8 cellular contexts compared by ENCODE assay signal in genomic region chr5:141968914-141969608, GRCh38. TPM values are rescaled to one million over a fixed set of nuclear protein-coding genes. Genes with fewer than 3 reads are reported as not detected.
A peak's percentile ranks its signal among the peaks of the same experiment; 100 is the strongest.
DNase-seq lines count a peak whose midpoint lies in the region; ATAC-seq, FAIRE-seq and TF ChIP-seq lines count a peak whose summit lies in the region.

A gene with protein sequence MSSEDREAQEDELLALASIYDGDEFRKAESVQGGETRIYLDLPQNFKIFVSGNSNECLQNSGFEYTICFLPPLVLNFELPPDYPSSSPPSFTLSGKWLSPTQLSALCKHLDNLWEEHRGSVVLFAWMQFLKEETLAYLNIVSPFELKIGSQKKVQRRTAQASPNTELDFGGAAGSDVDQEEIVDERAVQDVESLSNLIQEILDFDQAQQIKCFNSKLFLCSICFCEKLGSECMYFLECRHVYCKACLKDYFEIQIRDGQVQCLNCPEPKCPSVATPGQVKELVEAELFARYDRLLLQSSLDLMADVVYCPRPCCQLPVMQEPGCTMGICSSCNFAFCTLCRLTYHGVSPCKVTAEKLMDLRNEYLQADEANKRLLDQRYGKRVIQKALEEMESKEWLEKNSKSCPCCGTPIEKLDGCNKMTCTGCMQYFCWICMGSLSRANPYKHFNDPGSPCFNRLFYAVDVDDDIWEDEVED (plus strand): TSS chr5:141969105. CDS start chr5:141973589, 4,484 bp downstream.

- no peak within 1 kb of the TSS for H3K14ac ChIP-seq in H1 (ENCODE audit: insufficient read length)

- DNase-seq in COR-L47 (lab: John Stamatoyannopoulos, UW) (peak; percentile 92), HPDE6-E6E7 (ENCODE audit: extremely low spot score) (peak; percentile 97), NOMO-1 (lab: John Stamatoyannopoulos, UW; ENCODE audit: unreplicated experiment in 2 of 2) (peak; percentile 97 to 98), H1 (ENCODE audit: low read depth in 1 of 2, low spot score in 2 of 2) (peak; percentile 89 to 97)
- DNase-seq in activated CD8-positive, alpha-beta memory T cell treated with anti-CD3 and anti-CD28 coated beads for 4 hours (ENCODE audit: low read depth in 2 of 2), result peak; percentile 81 to 84
- peak; percentile 79 to 90 for DNase-seq in stimulated activated CD8-positive, alpha-beta memory T cell treated with anti-CD3 and anti-CD28 coated beads, Interleukin-15, amount 100 ng/mL, for 4 hours (ENCODE audit: low read depth in 2 of 2)

- H3K9ac ChIP-seq in H1 (replicated peaks in 1 of 4; ENCODE audit: extremely low read depth in 1 of 4, low read depth in 3 of 4, low read length in 3 of 4), result peak within 1 kb of the TSS; percentile 63 to 79 (median 69)

- H3K27ac ChIP-seq in H1 (ENCODE audit: low read depth, low read length) (peak within 1 kb of the TSS; percentile 74), mesodermal cell (ENCODE audit: low read depth, low read length, severe bottlenecking) (peak within 1 kb of the TSS; percentile 82)

- peak within 1 kb of the TSS; percentile 31 for H4K91ac ChIP-seq in H1 (replicated peaks; ENCODE audit: insufficient read length, low read length)

- peak in 1 of 2 experiments; percentile 52; a peak in 1 of 3 replicates for TF ChIP-seq POLR2A in H1 (IDR thresholded peaks at IDR 0.05; ENCODE audit: control extremely low read depth in 1 of 2, low read depth in 2 of 2, low read length in 2 of 2)

- H3K4ac ChIP-seq in H1 (replicated peaks; ENCODE audit: insufficient read length, low read depth, low read length), result peak within 1 kb of the TSS; percentile 28

- H2BK5ac ChIP-seq in H1 (ENCODE audit: low read depth, low read length), result peak within 1 kb of the TSS; percentile 86; the same call in 1 of the 2 replicates

- peak; percentile 87 to 90 (median 88) for TF ChIP-seq CTCF in H1 (IDR thresholded peaks at IDR 0.05; ENCODE audit: control extremely low read depth in 1 of 3, insufficient read depth in 1 of 3, low read depth in 1 of 3, low read length in 3 of 3)

- H3K36me3 ChIP-seq in H1 (ENCODE audit: control insufficient read depth in 2 of 4, insufficient read depth in 4 of 4, low read length in 3 of 4) (peaks cover 0 to 4% (median under 1%) of the 10 kb centered on the region in 4 experiments; a peak in 2 of 8 replicates), mesodermal cell (ENCODE audit: control insufficient read depth, insufficient read depth, low read length) (peaks cover 28% of the 10 kb centered on the region)

- no peak within 1 kb of the TSS for H2AK5ac ChIP-seq in H1 (ENCODE audit: low read depth, low read length)

- no peak within 1 kb of the TSS for H2BK120ac ChIP-seq in H1 (replicated peaks; ENCODE audit: low read depth, low read length)

- TF ChIP-seq EP300 in H1 (IDR thresholded peaks at IDR 0.05; ENCODE audit: borderline replicate concordance in 1 of 2, low read depth in 2 of 2, low read length in 2 of 2), result no peak; a peak in 1 of 3 replicates

- TF ChIP-seq RAD21 in H1 (IDR thresholded peaks at IDR 0.05 in 1 of 2, conservative IDR thresholded peaks at IDR 0.05 in 1 of 2; ENCODE audit: low read depth in 2 of 2, low read length in 2 of 2), result peak; percentile 19 to 42; a peak in 3 of 4 replicates

- peak within 1 kb of the TSS; percentile 93 for H3K18ac ChIP-seq in H1 (ENCODE audit: extremely low read depth, low read length)

- no peak within 1 kb of the TSS for H3K23ac ChIP-seq in H1 (ENCODE audit: insufficient read length)

- no peaks in the 10 kb centered on the region for H3K79me2 ChIP-seq in H1 (ENCODE audit: control insufficient read depth in 1 of 2, insufficient read depth in 2 of 2, low read length in 2 of 2)

- H3K4me2 ChIP-seq in H1 (ENCODE audit: insufficient read depth in 1 of 2, low read depth in 2 of 2, low read length in 2 of 2), result peak within 1 kb of the TSS; percentile 77 to 90

- peak within 1 kb of the TSS; percentile 86; the same call in 1 of the 2 replicates for H4K8ac ChIP-seq in H1 (ENCODE audit: extremely low read depth, insufficient read depth, low read length)

- peak within 1 kb of the TSS; percentile 68; the same call in 1 of the 2 replicates for H2BK12ac ChIP-seq in H1 (ENCODE audit: low read depth, low read length)

- H3K9me3 ChIP-seq in H1 (ENCODE audit: insufficient read depth in 2 of 2, low read depth in 1 of 2, low read length in 1 of 2), result no peaks in the 10 kb centered on the region
- no peaks in the 10 kb centered on the region for H3K9me3 ChIP-seq in mesodermal cell (ENCODE audit: control insufficient read depth, low read length)

- CTCF ChIA-PET in H1 (lab: Charles Lee; ENCODE audit: partially characterized antibody), result interaction anchor here (0.6 to 6.0 kb wide), 51 partner anchors 9 to 581 kb away, joined by 3 to 40 read pairs (median 4); partner anchors contain the start of genes DIAPH1, GNPDA1, HDAC3 and PCDH1

- H3K4me3 ChIP-seq in H1 (ENCODE audit: extremely low read depth in 1 of 4, insufficient read depth in 2 of 4, low read depth in 3 of 4, low read length in 4 of 4) (peak within 1 kb of the TSS; percentile 63 to 77 (median 70)), mesodermal cell (ENCODE audit: extremely low read depth, insufficient read depth, low read length, poor library complexity, severe bottlenecking) (peak within 1 kb of the TSS; percentile 84)

- ATAC-seq in GM19463 (IDR thresholded peaks at IDR 0.05; ENCODE audit: unreplicated experiment), result peak; percentile 89

- H3K23me2 ChIP-seq in H1 (ENCODE audit: low read depth, low read length), result peaks cover 6% of the 10 kb centered on the region

- no peak for FAIRE-seq in H1 (lab: Jason Lieb, UNC)

- no peaks in the 10 kb centered on the region for H3K27me3 ChIP-seq in H1 (replicated peaks in 1 of 4; ENCODE audit: control insufficient read depth in 3 of 4, extremely low read depth in 1 of 4, insufficient read depth in 3 of 4, low read length in 3 of 4)

- H2AFZ ChIP-seq in H1 (ENCODE audit: low read length), result peak within 1 kb of the TSS; percentile 99

- POLR2A ChIA-PET in H1 (lab: Charles Lee; ENCODE audit: partially characterized antibody), result interaction anchor here (0.7 to 2.2 kb wide), 15 partner anchors 8 to 353 kb away, joined by 3 to 10 read pairs (median 4); partner anchors contain the start of genes ARAP3, DIAPH1, GNPDA1 and PCDH1

- H2BK15ac ChIP-seq in H1 (ENCODE audit: low read length), result 0 out of 2 replicates have a peak within 1 kb of the TSS, but pooled peaks have one; percentile 72

- H2BK20ac ChIP-seq in H1 (ENCODE audit: low read length), result no peak within 1 kb of the TSS

- no peaks in the 10 kb centered on the region for H4K20me1 ChIP-seq in H1 (replicated peaks in 1 of 2; ENCODE audit: control insufficient read depth in 1 of 2, insufficient read depth in 2 of 2, low read length in 2 of 2)

- no peaks in the 10 kb centered on the region for H3K79me1 ChIP-seq in H1 (ENCODE audit: low read depth, low read length)

- H3K4me1 ChIP-seq in H1 (replicated peaks in 1 of 4; ENCODE audit: control insufficient read depth in 3 of 4, insufficient read depth in 4 of 4, low read length in 3 of 4) (peaks cover 0 to 6% (median 3%) of the 10 kb centered on the region in 4 experiments; a peak in 3 of 7 replicates), mesodermal cell (ENCODE audit: control insufficient read depth, insufficient read depth, low read length, poor library complexity, severe bottlenecking) (peaks cover 13% of the 10 kb centered on the region)

- H4K5ac ChIP-seq in H1 (ENCODE audit: insufficient read length, low read depth, low read length), result peak within 1 kb of the TSS; percentile 79

- WGBS in H1 (ENCODE audit: extremely low coverage in 1 of 2, insufficient coverage in 1 of 2, insufficient read length in 1 of 2, insufficient replicate concordance in 2 of 2, low coverage in 1 of 2, low lambda C conversion rate in 2 of 2, missing lambda C conversion rate in 1 of 2), 2 experiments, result 3% methylated on average over 47 of the region's 63 CpGs; no CpG with 5 or more reads in 1 of the 2 experiments
- whole genome bisulfite sequencing in mesodermal cell (ENCODE audit: insufficient coverage in 2 of 2), 2 experiments, result 0 to 1% methylated on average over 52 to 53 of the region's 63 CpGs

- peak within 1 kb of the TSS; percentile 84 for H3K56ac ChIP-seq in H1 (replicated peaks; ENCODE audit: insufficient read length, low read depth, low read length)

TF ChIP-seq in H1, 55 proteins besides CTCF, POLR2A, EP300 and RAD21 (continues in another document):
- TF ChIP-seq RBBP5 (IDR thresholded peaks at IDR 0.05; ENCODE audit: borderline replicate concordance, low read depth, low read length) (peak; percentile 63), JUND (IDR thresholded peaks at IDR 0.05; ENCODE audit: low read length) (no peak), EZH2 (IDR thresholded peaks at IDR 0.05; ENCODE audit: low read depth, low read length, severe bottlenecking) (no peak), TBP (IDR thresholded peaks at IDR 0.05; ENCODE audit: low read depth, low read length) (peak; percentile 78), FOSL1 (IDR thresholded peaks at IDR 0.05; ENCODE audit: insufficient read depth, low read depth, low read length) (no peak), TCF12 (IDR thresholded peaks at IDR 0.05; ENCODE audit: low read depth, low read length) (no peak), CTBP2 (IDR thresholded peaks at IDR 0.05; ENCODE audit: borderline replicate concordance, insufficient read depth, insufficient read length, low read length) (peak; percentile 56), SIN3A (conservative IDR thresholded peaks at IDR 0.05 in 1 of 2, IDR thresholded peaks at IDR 0.05 in 1 of 2; ENCODE audit: low read depth in 1 of 2, low read length in 2 of 2) (peak; percentile 60 to 95; a peak in 2 of 4 replicates), KDM4A (IDR thresholded peaks at IDR 0.05; ENCODE audit: low read depth, low read length, severe bottlenecking) (peak; percentile 41), TEAD4 (IDR thresholded peaks at IDR 0.05; ENCODE audit: low read depth, low read length) (no peak), HDAC2 (IDR thresholded peaks at IDR 0.05; ENCODE audit: borderline replicate concordance in 1 of 2, low read depth in 2 of 2, low read length in 2 of 2) (peak in 1 of 2 experiments; percentile 90; a peak in 1 of 4 replicates), BRCA1 (IDR thresholded peaks at IDR 0.05; ENCODE audit: low read depth, low read length) (no peak), TAF7 (optimal IDR thresholded peaks at IDR 0.05; ENCODE audit: borderline replicate concordance, low read depth, low read length) (peak; percentile 34), SRF (IDR thresholded peaks at IDR 0.05; ENCODE audit: low read depth, low read length) (no peak)

RNA-seq across cellular contexts. Expression of the gene that starts here (rescaled TPM):
- total RNA-seq in H1 (2021; fragmentation: NEBNext Ultra II Directional; extraction: Animal tissue kit (Norgen Biotek cat#: 25700)), result 19.6 and 20.2 TPM in 2 replicates
- 4.4 and 4.7 TPM in 2 replicates for polyA plus RNA-seq in H1 (2011; rRNA removed)
- 8.1 TPM for polyA plus RNA-seq in H1 (2011; cell fraction: cytosol; rRNA removed)
- polyA plus RNA-seq in H1 (2011; cell fraction: nucleus; rRNA removed), result 9.2 TPM
- polyA plus RNA-seq in H1 (2012, experiment 1 of 2), result 10.2 to 20.8 TPM (median 13.4 TPM) in 4 replicates
- polyA plus RNA-seq in H1 (2012, experiment 2 of 2), result 2.8 TPM
- polyA plus RNA-seq in H1 (2013, experiment 1 of 2), result 9.4 TPM
- 9.6 TPM for polyA plus RNA-seq in H1 (2013, experiment 2 of 2)
- polyA minus RNA-seq in H1 (2011; rRNA and poly(A)+ RNA removed), result 17.2 and 19.1 TPM in 2 replicates
- polyA minus RNA-seq in H1 (2011; cell fraction: cytosol; rRNA and poly(A)+ RNA removed), result 10.4 TPM
- polyA minus RNA-seq in H1 (2011; cell fraction: nucleus; rRNA and poly(A)+ RNA removed), result 12.9 TPM
- 44.8 TPM for polyA plus RNA-seq in mesodermal cell (2013, experiment 1 of 2)
- polyA plus RNA-seq in mesodermal cell (2013, experiment 2 of 2), result 46.8 TPM

Comparison
In these comparisons a context has a peak if more than half of its experiments do, and no peak if none do; other contexts are left out.
1. Peak in every context shown above with its lines: DNase-seq, ATAC-seq, H3K4me3 ChIP-seq and H3K27ac ChIP-seq.